ENCODE assay signal across 8 cellular contexts in the genomic region with DNA sequence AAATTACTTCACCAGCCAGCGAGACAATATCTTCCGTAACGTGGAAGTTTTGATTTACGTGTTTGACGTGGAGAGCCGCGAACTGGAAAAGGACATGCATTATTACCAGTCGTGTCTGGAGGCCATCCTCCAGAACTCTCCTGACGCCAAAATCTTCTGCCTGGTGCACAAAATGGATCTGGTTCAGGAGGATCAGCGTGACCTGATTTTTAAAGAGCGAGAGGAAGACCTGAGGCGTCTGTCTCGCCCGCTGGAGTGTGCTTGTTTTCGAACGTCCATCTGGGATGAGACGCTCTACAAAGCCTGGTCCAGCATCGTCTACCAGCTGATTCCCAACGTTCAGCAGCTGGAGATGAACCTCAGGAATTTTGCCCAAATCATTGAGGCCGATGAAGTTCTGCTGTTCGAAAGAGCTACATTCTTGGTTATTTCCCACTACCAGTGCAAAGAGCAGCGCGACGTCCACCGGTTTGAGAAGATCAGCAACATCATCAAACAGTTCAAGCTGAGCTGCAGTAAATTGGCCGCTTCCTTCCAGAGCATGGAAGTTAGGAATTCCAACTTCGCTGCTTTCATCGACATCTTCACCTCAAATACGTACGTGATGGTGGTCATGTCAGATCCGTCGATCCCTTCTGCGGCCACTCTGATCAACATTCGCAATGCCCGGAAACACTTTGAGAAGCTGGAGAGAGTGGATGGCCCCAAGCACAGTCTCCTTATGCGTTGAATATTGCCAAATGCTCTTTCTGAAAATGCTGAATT. TPM values are rescaled to one million over a fixed set of nuclear protein-coding genes. Genes with fewer than 3 reads are reported as not detected.
DNase-seq lines count a peak whose midpoint lies in the region; ATAC-seq and TF ChIP-seq lines count a peak whose summit lies in the region.

No MANE protein-coding gene starts in this region.

- POLR2A ChIA-PET in MCF 10A (lab: Yijun Ruan, JAX): interaction anchor here (0.7 to 4.8 kb wide), 16 partner anchors 10 to 417 kb away, joined by 3 to 49 read pairs (median 4); a partner anchor contains a TSS

- no peaks in the 10 kb centered on the region for H3K9me3 Mint-ChIP-seq in MCF 10A (ENCODE audit: unreplicated experiment)
- no peaks in the 10 kb centered on the region for H3K9me3 Mint-ChIP-seq in stimulated activated effector memory CD8-positive, alpha-beta T cell treated with anti-CD3 and anti-CD28 coated beads, Interleukin-12 subunit alpha, Interleukin-12 subunit beta, amount 100 ng/mL, for 72 hours

- H3K27ac Mint-ChIP-seq in MCF 10A (ENCODE audit: low read depth, unreplicated experiment): peak overlapping the region; percentile 96
- H3K27ac Mint-ChIP-seq in stimulated activated effector memory CD8-positive, alpha-beta T cell treated with anti-CD3 and anti-CD28 coated beads, Interleukin-12 subunit alpha, Interleukin-12 subunit beta, amount 100 ng/mL, for 72 hours: peak overlapping the region; percentile 95

- CTCF ChIA-PET in MCF 10A (lab: Yijun Ruan, JAX): interaction anchor here (0.6 to 1.8 kb wide), 11 partner anchors 13 to 752 kb away, joined by 3 to 6 read pairs (median 3); no protein-coding TSS in a partner anchor

- peak overlapping the region; percentile 82 for H3K4me3 Mint-ChIP-seq in MCF 10A (ENCODE audit: unreplicated experiment)
- peak overlapping the region; percentile 82 for H3K4me3 Mint-ChIP-seq in stimulated activated effector memory CD8-positive, alpha-beta T cell treated with anti-CD3 and anti-CD28 coated beads, Interleukin-12 subunit alpha, Interleukin-12 subunit beta, amount 100 ng/mL, for 72 hours

- no TSS peak for BruUV-seq in MCF 10A (replicated peaks; lab: Mats Ljungman, UMichigan)

- no peaks in the 10 kb centered on the region for H3K27me3 Mint-ChIP-seq in MCF 10A (ENCODE audit: insufficient read depth, unreplicated experiment)

- peaks cover 7% of the 10 kb centered on the region for H3K36me3 Mint-ChIP-seq in MCF 10A (ENCODE audit: insufficient read depth, unreplicated experiment)
- H3K36me3 Mint-ChIP-seq in stimulated activated effector memory CD8-positive, alpha-beta T cell treated with anti-CD3 and anti-CD28 coated beads, Interleukin-12 subunit alpha, Interleukin-12 subunit beta, amount 100 ng/mL, for 72 hours: peaks cover 48% of the 10 kb centered on the region

- no peak for TF ChIP-seq CTCF in MCF 10A (IDR thresholded peaks at IDR 0.05; ENCODE audit: unreplicated experiment)

- peaks cover 6% of the 10 kb centered on the region for H3K4me1 Mint-ChIP-seq in MCF 10A (ENCODE audit: insufficient read depth, unreplicated experiment)
- H3K4me1 Mint-ChIP-seq in stimulated activated effector memory CD8-positive, alpha-beta T cell treated with anti-CD3 and anti-CD28 coated beads, Interleukin-12 subunit alpha, Interleukin-12 subunit beta, amount 100 ng/mL, for 72 hours: peaks cover 19% of the 10 kb centered on the region

- intact Hi-C loops in MCF 10A (cut with micrococcal nuclease): loop anchor here (1.0 to 10.0 kb wide), 4 partner anchors 124 to 407 kb away; a partner anchor contains a TSS

- DNase-seq in NCI-H1092 treated with DMSO at 0.1 percent for 48 hours (lab: John Stamatoyannopoulos, UW): peak; percentile 74
- no peak for DNase-seq in NCI-H1092 (lab: John Stamatoyannopoulos, UW)
- peak; percentile 48 for DNase-seq in NCI-H526 treated with DMSO at 0.1 percent for 48 hours (lab: John Stamatoyannopoulos, UW)
- DNase-seq in MCF 10A (ENCODE audit: unreplicated experiment): peak; percentile 32
- peak; percentile 40 for DNase-seq in kidney glomerular epithelial cell (lab: John Stamatoyannopoulos, UW)
- no peak for DNase-seq in stimulated activated effector memory CD8-positive, alpha-beta T cell treated with anti-CD3 and anti-CD28 coated beads, Interleukin-12 subunit alpha, Interleukin-12 subunit beta, amount 100 ng/mL, for 72 hours (ENCODE audit: low spot score in 2 of 2)
- no peak for DNase-seq in cortex of kidney (lab: John Stamatoyannopoulos, UW)
- DNase-seq in SHP77 treated with DMSO at 0.1 percent for 48 hours (lab: John Stamatoyannopoulos, UW): no peak

- peak; percentile 0 for ATAC-seq in stimulated activated effector memory CD8-positive, alpha-beta T cell treated with anti-CD3 and anti-CD28 coated beads, Interleukin-12 subunit alpha, Interleukin-12 subunit beta, amount 100 ng/mL, for 72 hours

RNA-seq across cellular contexts. Expression of a gene that starts 0.8 kb away (rescaled TPM):
- 44.0 and 50.3 TPM in 2 replicates for total RNA-seq in MCF 10A (2022)

RNA-seq across cellular contexts. Expression of a gene that starts 17.0 kb away (rescaled TPM):
- not detected in 2 replicates for total RNA-seq in MCF 10A (2022)

RNA-seq across cellular contexts. Expression of a gene that starts 52.6 kb away (rescaled TPM):
- total RNA-seq in MCF 10A (2022): 15.8 and 16.2 TPM in 2 replicates

Comparison
In these comparisons a context has a peak if more than half of its experiments do, and no peak if none do; other contexts are left out.
1. DNase-seq: peak in NCI-H1092 treated with DMSO at 0.1 percent for 48 hours (single experiment), NCI-H526 treated with DMSO at 0.1 percent for 48 hours (single experiment), MCF 10A (single experiment) and kidney glomerular epithelial cell (single experiment); none in NCI-H1092 (single experiment), stimulated activated effector memory CD8-positive, alpha-beta T cell treated with anti-CD3 and anti-CD28 coated beads, Interleukin-12 subunit alpha, Interleukin-12 subunit beta, amount 100 ng/mL, for 72 hours (0 of 2), cortex of kidney (single experiment) and SHP77 treated with DMSO at 0.1 percent for 48 hours (single experiment).